ENCODE assay signal across 28 cellular contexts in the genomic region with DNA sequence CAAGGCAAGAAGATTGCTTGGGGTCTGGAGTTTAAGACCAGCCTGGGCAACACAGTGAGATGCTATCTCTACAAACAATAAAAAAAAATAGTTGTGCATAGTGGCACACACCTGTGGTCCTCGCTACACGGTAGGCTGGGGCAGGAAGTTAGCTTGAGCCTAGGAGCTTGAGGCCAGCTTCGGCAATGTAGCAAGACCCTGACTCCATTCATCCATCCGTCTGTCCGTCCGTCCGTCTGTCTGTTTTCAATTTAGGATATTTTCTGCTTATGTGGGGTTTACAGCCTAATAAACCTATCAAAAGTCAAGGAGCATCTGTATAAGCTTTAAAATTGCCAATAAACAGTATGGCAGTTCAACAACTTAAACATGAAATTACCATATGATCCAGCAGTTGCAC.
"Had no signal": no experiment of that assay in that cellular context is flagged by ENCODE, and none has a peak within 500 bp of the region (broad histone marks: within the 10 kb centered on the region; RNA-seq: fewer than 3 reads in every experiment).

No MANE protein-coding gene starts in this region.

- H3K27me3 Mint-ChIP-seq: naive thymus-derived CD4-positive, alpha-beta T cell; progenitor cell of endocrine pancreas; stimulated activated naive B cell treated with anti-CD40 and anti-IgM and Interleukin-4, amounts not matched to agents 10 μg/mL and 1 μg/mL and 100 μg/mL, for 72 hours; stimulated activated naive CD8-positive, alpha-beta T cell treated with anti-CD3 and anti-CD28 coated beads, Interleukin-15, Interleukin-2, amounts not matched to agents 100 ng/mL and 50 ng/mL, for 24 hours had no signal

- H2AFZ ChIP-seq: parathyroid adenoma had no signal

- H3K9ac ChIP-seq: parathyroid adenoma had no signal

- H3K79me2 ChIP-seq: parathyroid adenoma had no signal

- ATAC-seq: naive thymus-derived CD4-positive, alpha-beta T cell; natural killer cell; psoas muscle; right cardiac atrium; sciatic nerve; stimulated activated effector memory CD8-positive, alpha-beta T cell treated with anti-CD3 and anti-CD28 coated beads, Interleukin-12 subunit alpha, Interleukin-12 subunit beta, amount 100 ng/mL, for 72 hours; stimulated activated naive B cell treated with anti-CD40 and anti-IgM and Interleukin-4, amounts not matched to agents 10 μg/mL and 1 μg/mL and 100 μg/mL, for 72 hours had no signal

- H3K4me1 ChIP-seq: parathyroid adenoma, psoas muscle, tibial nerve, upper lobe of left lung, vagina had no signal

- H3K4me1 Mint-ChIP-seq: natural killer cell, nephron had no signal

- H3K4me3 ChIP-seq: ovary, psoas muscle, stomach, thoracic aorta, thyroid gland, tibial nerve, upper lobe of left lung, vagina had no signal

- H3K4me3 Mint-ChIP-seq: naive thymus-derived CD4-positive, alpha-beta T cell; natural killer cell; nephron; stimulated activated effector memory CD8-positive, alpha-beta T cell treated with anti-CD3 and anti-CD28 coated beads, Interleukin-12 subunit alpha, Interleukin-12 subunit beta, amount 100 ng/mL, for 72 hours; stimulated activated naive B cell treated with anti-CD40 and anti-IgM and Interleukin-4, amounts not matched to agents 10 μg/mL and 1 μg/mL and 100 μg/mL, for 72 hours; stimulated activated naive CD8-positive, alpha-beta T cell treated with anti-CD3 and anti-CD28 coated beads, Interleukin-15, Interleukin-2, amounts not matched to agents 100 ng/mL and 50 ng/mL, for 24 hours had no signal

- DNase-seq: naive thymus-derived CD4-positive, alpha-beta T cell; natural killer cell; occipital lobe; ovary; posterior cingulate gyrus; psoas muscle; right cardiac atrium; small intestine; stimulated activated CD4-positive, alpha-beta T cell treated with anti-CD3 and anti-CD28 coated beads, Interleukin-15, amount 100 ng/mL, for 24 hours; stimulated activated CD4-positive, alpha-beta T cell treated with anti-CD3 and anti-CD28 coated beads, Interleukin-2, amount 100 ng/mL, for 24 hours; stimulated activated CD4-positive, alpha-beta T cell treated with anti-CD3 and anti-CD28 coated beads, Interleukin-2, amount 100 ng/mL, for 48 hours; stimulated activated CD4-positive, alpha-beta T cell treated with anti-CD3 and anti-CD28 coated beads, Interleukin-4, amount 100 ng/mL, for 24 hours; stimulated activated naive B cell treated with anti-CD40 and anti-IgM and Interleukin-4, amounts not matched to agents 10 μg/mL and 1 μg/mL and 100 μg/mL, for 72 hours; stimulated activated naive CD4-positive, alpha-beta T cell treated with Interleukin-2 at 50 U/mL for 16 hours; stomach; thyroid gland; trophoblast cell; upper lobe of left lung had no signal

- H3K27me3 ChIP-seq: ovary, stomach, thyroid gland, tibial nerve, upper lobe of left lung, vagina had no signal

- H3K36me3 ChIP-seq: ovary had no signal

- H3K9me3 ChIP-seq: ovary, psoas muscle, stomach, thoracic aorta, thyroid gland, tibial nerve, upper lobe of left lung, vagina had no signal

- H3K9me3 Mint-ChIP-seq: naive thymus-derived CD4-positive, alpha-beta T cell; natural killer cell; nephron; stimulated activated effector memory CD8-positive, alpha-beta T cell treated with anti-CD3 and anti-CD28 coated beads, Interleukin-12 subunit alpha, Interleukin-12 subunit beta, amount 100 ng/mL, for 72 hours; stimulated activated naive B cell treated with anti-CD40 and anti-IgM and Interleukin-4, amounts not matched to agents 10 μg/mL and 1 μg/mL and 100 μg/mL, for 72 hours; stimulated activated naive CD8-positive, alpha-beta T cell treated with anti-CD3 and anti-CD28 coated beads, Interleukin-15, Interleukin-2, amounts not matched to agents 100 ng/mL and 50 ng/mL, for 24 hours had no signal

- H3K27ac Mint-ChIP-seq: natural killer cell, nephron, progenitor cell of endocrine pancreas had no signal

- H3K27ac ChIP-seq: ovary, parathyroid adenoma, psoas muscle, stomach, thoracic aorta, thyroid gland, tibial nerve, upper lobe of left lung, vagina had no signal

- FAIRE-seq: small intestine, urothelium cell line had no signal
